Comparison of ENCODE assay signal across 13 cellular contexts in genomic region chr21:45508607-45509565, GRCh38. TPM values are rescaled to one million over a fixed set of nuclear protein-coding genes. Genes with fewer than 3 reads are reported as not detected.
DNase-seq lines count a peak whose midpoint lies in the region; ATAC-seq and TF ChIP-seq lines count a peak whose summit lies in the region.
"Had no signal": no experiment of that assay in that cellular context is flagged by ENCODE, and none has a peak within 500 bp of the region (broad histone marks: within the 10 kb centered on the region; RNA-seq: fewer than 3 reads in every experiment).

No MANE protein-coding gene starts in this region.

- DNase-seq in DND-41 (no peak), endodermal cell (peak; percentile 55), neural crest cell (ENCODE audit: low read depth, low spot score) (no peak), dermis blood vessel endothelial cell (no peak), progenitor cell of endocrine pancreas (ENCODE audit: low spot score, unreplicated experiment) (no peak)
- DNase-seq in effector memory CD8-positive, alpha-beta T cell: no peak
- DNase-seq: colonic mucosa, esophagus squamous epithelium, NCI-H2171, retina, substantia nigra had no signal

- no peak overlapping the region for H3K9ac ChIP-seq in DND-41 (ENCODE audit: low read depth, low read length)
- no peak overlapping the region for H3K9ac ChIP-seq in endodermal cell (ENCODE audit: extremely low read depth, low read length, poor library complexity, severe bottlenecking)

- 82 to 91% methylated on average over 15 to 42 of the region's 42 CpGs for WGBS in endodermal cell (ENCODE audit: insufficient coverage in 1 of 2, insufficient read length in 1 of 2), 2 experiments

- H3K36me3 ChIP-seq in DND-41 (ENCODE audit: insufficient read depth, low read length) (peaks cover 16% of the 10 kb centered on the region), endodermal cell (ENCODE audit: control insufficient read depth, insufficient read depth, low read length) (peaks cover 4% of the 10 kb centered on the region)
- H3K36me3 ChIP-seq: colonic mucosa had no signal

- H3K27ac Mint-ChIP-seq in endodermal cell: peak overlapping the region; percentile 74
- peak overlapping the region; percentile 43 for H3K27ac Mint-ChIP-seq in neural crest cell (ENCODE audit: unreplicated experiment)
- peak overlapping the region in 1 of 2 donors; percentile 64 for H3K27ac Mint-ChIP-seq in effector memory CD8-positive, alpha-beta T cell
- no peak overlapping the region for H3K27ac Mint-ChIP-seq in progenitor cell of endocrine pancreas

- no peaks in the 10 kb centered on the region for H3K27me3 Mint-ChIP-seq in endodermal cell (ENCODE audit: insufficient read depth)
- H3K27me3 Mint-ChIP-seq in neural crest cell (ENCODE audit: low read depth): peaks cover 3% of the 10 kb centered on the region
- H3K27me3 Mint-ChIP-seq in effector memory CD8-positive, alpha-beta T cell: no peaks in the 10 kb centered on the region
- no peaks in the 10 kb centered on the region for H3K27me3 Mint-ChIP-seq in progenitor cell of endocrine pancreas

- H3K9me3 ChIP-seq in DND-41 (ENCODE audit: insufficient read depth, low read length, severe bottlenecking) (no peaks in the 10 kb centered on the region), endodermal cell (ENCODE audit: control insufficient read depth, low read length) (no peaks in the 10 kb centered on the region)
- H3K9me3 ChIP-seq: colonic mucosa, esophagus squamous epithelium had no signal

- H3K27ac ChIP-seq in DND-41 (ENCODE audit: low read length) (no peak overlapping the region), endodermal cell (ENCODE audit: low read depth, low read length) (no peak overlapping the region)
- H3K27ac ChIP-seq: colonic mucosa, esophagus squamous epithelium had no signal

- H3K79me2 ChIP-seq in DND-41 (ENCODE audit: insufficient read depth, low read length): no peaks in the 10 kb centered on the region

- H3K4me1 ChIP-seq in DND-41 (ENCODE audit: insufficient read depth, low read length) (no peaks in the 10 kb centered on the region), endodermal cell (ENCODE audit: control insufficient read depth, insufficient read depth, low read length) (no peaks in the 10 kb centered on the region)
- H3K4me1 ChIP-seq: colonic mucosa had no signal

- H3K4me2 ChIP-seq in DND-41 (ENCODE audit: insufficient read depth, low read length): no peak overlapping the region

- H3K4me1 Mint-ChIP-seq in endodermal cell (no peaks in the 10 kb centered on the region), neural crest cell (peaks cover 5% of the 10 kb centered on the region), progenitor cell of endocrine pancreas (ENCODE audit: low read depth) (peaks cover 11% of the 10 kb centered on the region)
- no peaks in the 10 kb centered on the region for H3K4me1 Mint-ChIP-seq in effector memory CD8-positive, alpha-beta T cell (ENCODE audit: low read depth in 2 of 2)

- no peaks in the 10 kb centered on the region for H3K9me3 Mint-ChIP-seq in endodermal cell
- no peaks in the 10 kb centered on the region for H3K9me3 Mint-ChIP-seq in neural crest cell
- H3K9me3 Mint-ChIP-seq in effector memory CD8-positive, alpha-beta T cell: no peaks in the 10 kb centered on the region
- no peaks in the 10 kb centered on the region for H3K9me3 Mint-ChIP-seq in progenitor cell of endocrine pancreas (ENCODE audit: low read depth)

- peaks cover 23% of the 10 kb centered on the region for H4K20me1 ChIP-seq in DND-41 (ENCODE audit: insufficient read depth, low read length)

- no peaks in the 10 kb centered on the region for H3K27me3 ChIP-seq in DND-41 (ENCODE audit: insufficient read depth, low read length, poor library complexity)
- no peaks in the 10 kb centered on the region for H3K27me3 ChIP-seq in endodermal cell (ENCODE audit: control insufficient read depth, insufficient read depth, low read length, poor library complexity, severe bottlenecking)
- H3K27me3 ChIP-seq: esophagus squamous epithelium had no signal

- H3K36me3 Mint-ChIP-seq in endodermal cell (ENCODE audit: low read depth) (peaks cover 19% of the 10 kb centered on the region), neural crest cell (ENCODE audit: low read depth) (no peaks in the 10 kb centered on the region), progenitor cell of endocrine pancreas (ENCODE audit: insufficient read depth) (peaks cover 15% of the 10 kb centered on the region)
- no peaks in the 10 kb centered on the region for H3K36me3 Mint-ChIP-seq in effector memory CD8-positive, alpha-beta T cell (ENCODE audit: insufficient read depth)

- no peak overlapping the region for H3K4me3 Mint-ChIP-seq in endodermal cell
- peak overlapping the region; percentile 9 for H3K4me3 Mint-ChIP-seq in neural crest cell
- no peak overlapping the region for H3K4me3 Mint-ChIP-seq in effector memory CD8-positive, alpha-beta T cell
- H3K4me3 Mint-ChIP-seq in progenitor cell of endocrine pancreas (ENCODE audit: low read depth): no peak overlapping the region

- no peak overlapping the region for H3K4me3 ChIP-seq in DND-41 (ENCODE audit: low read depth in 1 of 2, low read length in 2 of 2)
- no peak overlapping the region for H3K4me3 ChIP-seq in endodermal cell (ENCODE audit: low read length)
- H3K4me3 ChIP-seq: colonic mucosa, esophagus squamous epithelium had no signal

- no peak for TF ChIP-seq EP300 in Ishikawa (IDR thresholded peaks at IDR 0.05; ENCODE audit: borderline replicate concordance)

- no peak for TF ChIP-seq RAD21 in Ishikawa (IDR thresholded peaks at IDR 0.05; ENCODE audit: low read depth)

- TF ChIP-seq CTCF in DND-41 (IDR thresholded peaks at IDR 0.05; ENCODE audit: borderline replicate concordance, extremely low read depth, low read length, poor library complexity, severe bottlenecking) (no peak), endodermal cell (conservative IDR thresholded peaks at IDR 0.05) (no peak), neural crest cell (conservative IDR thresholded peaks at IDR 0.05) (no peak), progenitor cell of endocrine pancreas (IDR thresholded peaks at IDR 0.05; ENCODE audit: unreplicated experiment) (no peak)

- peak; percentile 8; the same call in 1 of the 3 replicates for ATAC-seq in DND-41 (ENCODE audit: insufficient read depth, low read depth)
- no peak for ATAC-seq in effector memory CD8-positive, alpha-beta T cell (replicated peaks)
- ATAC-seq in HG03097 (IDR thresholded peaks at IDR 0.05; ENCODE audit: low FRiP score, unreplicated experiment): no peak

- no peak overlapping the region for H2AFZ ChIP-seq in DND-41 (ENCODE audit: low read depth, low read length)

TF ChIP-seq in Ishikawa, 13 proteins besides CTCF, POLR2A, EP300 and RAD21:
- TF ChIP-seq ZBTB7A (IDR thresholded peaks at IDR 0.05; ENCODE audit: low read depth): 0 out of 2 replicates have a peak, but pooled peaks have one; percentile 11
- no peak for TF ChIP-seq TEAD4 (IDR thresholded peaks at IDR 0.05)
TF ChIP-seq in Ishikawa: peak in this region for 1.

RNA-seq across cellular contexts. Expression of gene SLC19A1, which starts 33.4 kb away (rescaled TPM):
- total RNA-seq in endodermal cell (10 to 100 TPM; 28.8 to 29.4 TPM), neural crest cell (31.6 and 35.1 TPM in 2 replicates), dermis blood vessel endothelial cell (5.8 and 13.5 TPM in 2 replicates), progenitor cell of endocrine pancreas (25.6 and 28.5 TPM in 2 replicates)
- polyA plus RNA-seq in endodermal cell (2013, experiment 1 of 2): 19.9 TPM
- polyA plus RNA-seq in endodermal cell (2013, experiment 2 of 2): 16.4 TPM
